Comparison of ENCODE assay signal across 17 cellular contexts in genomic region chr11:119999220-119999619, GRCh38.
A peak's percentile ranks its signal among the peaks of the same experiment; 100 is the strongest.
DNase-seq lines count a peak whose midpoint lies in the region; ATAC-seq, FAIRE-seq and TF ChIP-seq lines count a peak whose summit lies in the region.
"Had no signal": no experiment of that assay in that cellular context is flagged by ENCODE, and none has a peak within 500 bp of the region (broad histone marks: within the 10 kb centered on the region; RNA-seq: fewer than 3 reads in every experiment).

No MANE protein-coding gene starts in this region.

- peak; percentile 65 for DNase-seq in DMS53 (lab: John Stamatoyannopoulos, UW)
- DNase-seq in HFFc6: no peak
- peak; percentile 3 for DNase-seq in RPMI7951 (ENCODE audit: low read depth)
- DNase-seq in iPS-NIHi7 (ENCODE audit: extremely low spot score): peak; percentile 30
- no peak for DNase-seq in NOMO-1 (lab: John Stamatoyannopoulos, UW; ENCODE audit: unreplicated experiment in 2 of 2)
- no peak for DNase-seq in HTR-8/SVneo (ENCODE audit: insufficient read length, low spot score)
- DNase-seq: activated CD4-positive, alpha-beta memory T cell treated with anti-CD3 and anti-CD28 coated beads for 36 hours; activated effector memory CD4-positive, alpha-beta T cell treated with anti-CD3 and anti-CD28 coated beads, Interleukin-2, amount 50 U/mL, for 16 hours; CD4-positive, alpha-beta T cell; hypothalamus; Karpas-422; stimulated activated CD4-positive, alpha-beta T cell treated with anti-CD3 and anti-CD28 coated beads, Interleukin-2, amount 100 ng/mL, for 24 hours had no signal

- H3K9me3 Mint-ChIP-seq in HFFc6: no peaks in the 10 kb centered on the region
- H3K9me3 Mint-ChIP-seq: activated CD4-positive, alpha-beta memory T cell treated with anti-CD3 and anti-CD28 coated beads for 36 hours; CD4-positive, alpha-beta T cell had no signal

- no peaks in the 10 kb centered on the region for H3K36me3 Mint-ChIP-seq in HFFc6 (ENCODE audit: low read depth)
- H3K36me3 Mint-ChIP-seq: activated CD4-positive, alpha-beta memory T cell treated with anti-CD3 and anti-CD28 coated beads for 36 hours; brain; memory B cell; stimulated activated memory B cell treated with anti-CD40 and anti-IgM and Interleukin-4, amounts not matched to agents 10 μg/mL and 1 μg/mL and 100 μg/mL, for 72 hours had no signal

- no peak for ATAC-seq in GM18858 (IDR thresholded peaks at IDR 0.05; ENCODE audit: unreplicated experiment)
- no peak for ATAC-seq in HG03280 (IDR thresholded peaks at IDR 0.05; ENCODE audit: unreplicated experiment)
- ATAC-seq: stimulated activated memory B cell treated with anti-CD40 and anti-IgM and Interleukin-4, amounts not matched to agents 10 μg/mL and 1 μg/mL and 100 μg/mL, for 72 hours had no signal

- FAIRE-seq in HTR-8/SVneo (lab: Jason Lieb, UNC): no peak

- no peaks in the 10 kb centered on the region for H3K4me1 Mint-ChIP-seq in HFFc6 (ENCODE audit: low read depth)
- H3K4me1 Mint-ChIP-seq: memory B cell; stimulated activated memory B cell treated with anti-CD40 and anti-IgM and Interleukin-4, amounts not matched to agents 10 μg/mL and 1 μg/mL and 100 μg/mL, for 72 hours had no signal

- peaks cover 43% of the 10 kb centered on the region for H3K27me3 Mint-ChIP-seq in HFFc6 (ENCODE audit: insufficient read depth)
- H3K27me3 Mint-ChIP-seq: stimulated activated memory B cell treated with anti-CD40 and anti-IgM and Interleukin-4, amounts not matched to agents 10 μg/mL and 1 μg/mL and 100 μg/mL, for 72 hours had no signal

- peak; percentile 28; the same call in 1 of the 2 replicates for TF ChIP-seq CTCF in HFFc6 (IDR thresholded peaks at IDR 0.05)

- no peak overlapping the region for H3K4me3 Mint-ChIP-seq in HFFc6
- H3K4me3 Mint-ChIP-seq: activated CD4-positive, alpha-beta memory T cell treated with anti-CD3 and anti-CD28 coated beads for 36 hours; brain; CD4-positive, alpha-beta T cell; memory B cell; stimulated activated memory B cell treated with anti-CD40 and anti-IgM and Interleukin-4, amounts not matched to agents 10 μg/mL and 1 μg/mL and 100 μg/mL, for 72 hours had no signal

- no peak overlapping the region for H3K27ac Mint-ChIP-seq in HFFc6
- H3K27ac Mint-ChIP-seq: activated CD4-positive, alpha-beta memory T cell treated with anti-CD3 and anti-CD28 coated beads for 36 hours; CD4-positive, alpha-beta T cell; memory B cell; stimulated activated memory B cell treated with anti-CD40 and anti-IgM and Interleukin-4, amounts not matched to agents 10 μg/mL and 1 μg/mL and 100 μg/mL, for 72 hours had no signal

Comparison
In these comparisons a context has a peak if more than half of its experiments do, and no peak if none do; other contexts are left out.
1. DNase-seq: peak in DMS53 (single experiment), RPMI7951 (single experiment) and iPS-NIHi7 (single experiment); none in HFFc6 (single experiment), NOMO-1 (0 of 2) and HTR-8/SVneo (single experiment).